Comparison of ENCODE assay signal across 21 cellular contexts in genomic region chr2:122023059-122023879, GRCh38.
DNase-seq lines count a peak whose midpoint lies in the region; ATAC-seq, FAIRE-seq and TF ChIP-seq lines count a peak whose summit lies in the region.
"Had no signal": no experiment of that assay in that cellular context is flagged by ENCODE, and none has a peak within 500 bp of the region (broad histone marks: within the 10 kb centered on the region; RNA-seq: fewer than 3 reads in every experiment).

No MANE protein-coding gene starts in this region.

- FAIRE-seq in kidney (lab: Jason Lieb, UNC), result peak; percentile 21
- FAIRE-seq: GM12891 had no signal

- H3K4me3 ChIP-seq in kidney (ENCODE audit: low read length in 2 of 2), result no peak overlapping the region
- no peak overlapping the region for H3K4me3 ChIP-seq in thyroid gland (replicated peaks in 1 of 3)

- intact Hi-C loops in kidney (cut with DNase I), result no loop called here
- intact Hi-C loops in thyroid gland (cut with DNase I), result no loop called here

- TF ChIP-seq CTCF in kidney (IDR thresholded peaks at IDR 0.05; ENCODE audit: borderline replicate concordance, extremely low read depth, insufficient read depth) (no peak), thyroid gland (IDR thresholded peaks at IDR 0.05) (no peak)

- no peaks in the 10 kb centered on the region for H3K9me3 ChIP-seq in kidney (ENCODE audit: control insufficient read depth in 1 of 2, low read length in 2 of 2)
- H3K9me3 ChIP-seq in thyroid gland, result no peaks in the 10 kb centered on the region
- H3K9me3 ChIP-seq: BE2C had no signal

- in situ Hi-C loops in KBM-7 (cut with MboI; ENCODE audit: low pct_unique_long_range_greater_than_20kb, low sequenced_read_pairs), result no loop called here

- H3K9ac ChIP-seq in kidney (ENCODE audit: low read length in 2 of 2), result no peak overlapping the region

- no peak for TF ChIP-seq POLR2A in thyroid gland (IDR thresholded peaks at IDR 0.05)

- no peaks in the 10 kb centered on the region for H3K27me3 ChIP-seq in thyroid gland
- H3K27me3 ChIP-seq: BE2C had no signal

- H3K27ac ChIP-seq in kidney (ENCODE audit: low read depth in 2 of 2, low read length in 2 of 2) (peak overlapping the region in 1 of 2 donors; percentile 32), thyroid gland (no peak overlapping the region)
- H3K27ac ChIP-seq: 22Rv1 had no signal

- H3K4me1 ChIP-seq in kidney (ENCODE audit: control insufficient read depth in 1 of 2, insufficient read depth in 1 of 2, low read depth in 1 of 2, low read length in 2 of 2), result peaks cover 17 to 23% of the 10 kb centered on the region in 2 donors
- H3K4me1 ChIP-seq in thyroid gland, result no peaks in the 10 kb centered on the region
- H3K4me1 ChIP-seq: BE2C had no signal

- peak; percentile 77 for DNase-seq in DMS 273 (lab: John Stamatoyannopoulos, UW; ENCODE audit: unreplicated experiment)
- no peak for DNase-seq in DMS 273 treated with DMSO at 0.1 percent for 48 hours (lab: John Stamatoyannopoulos, UW)
- peak; percentile 61 for DNase-seq in KBM-7
- DNase-seq in NCI-H446 treated with DMSO at 0.1 percent for 48 hours (lab: John Stamatoyannopoulos, UW), result peak; percentile 72
- no peak for DNase-seq in kidney
- DNase-seq in thyroid gland, result no peak
- DNase-seq in COLO668 (lab: John Stamatoyannopoulos, UW; ENCODE audit: unreplicated experiment), result no peak
- DNase-seq: BE2C; CD8-positive, alpha-beta memory T cell; GF-D8; H7; IMR-90; NCI-H1417 treated with DMSO at 0.1 percent for 48 hours; NCI-H2029 treated with DMSO at 0.1 percent for 48 hours; NCI-H510A; NCI-H82; T-cell had no signal

- no peak for ATAC-seq in HG03196 (IDR thresholded peaks at IDR 0.05; ENCODE audit: unreplicated experiment)
- ATAC-seq: Panc1, T-cell had no signal

- 57 to 61% methylated on average over 7 of the region's 7 CpGs for WGBS in thyroid gland, 2 donors

- H3K36me3 ChIP-seq in kidney (ENCODE audit: control insufficient read depth in 1 of 2, insufficient read depth in 2 of 2, low read length in 2 of 2) (no peaks in the 10 kb centered on the region), thyroid gland (no peaks in the 10 kb centered on the region)
- H3K36me3 ChIP-seq: BE2C had no signal

Comparison
In these comparisons a context has a peak if more than half of its experiments do, and no peak if none do; other contexts are left out.
1. DNase-seq: peak in DMS 273 (single experiment), KBM-7 (single experiment) and NCI-H446 treated with DMSO at 0.1 percent for 48 hours (single experiment); none in DMS 273 treated with DMSO at 0.1 percent for 48 hours (single experiment), kidney (single experiment), thyroid gland (0 of 2) and COLO668 (single experiment).